ENCODE assay signal across 17 cellular contexts in genomic region chr17:47725446-47726109, GRCh38. TPM values are rescaled to one million over a fixed set of nuclear protein-coding genes. Genes with fewer than 3 reads are reported as not detected.
DNase-seq lines count a peak whose midpoint lies in the region; ATAC-seq and TF ChIP-seq lines count a peak whose summit lies in the region.
"Had no signal": no experiment of that assay in that cellular context is flagged by ENCODE, and none has a peak within 500 bp of the region (broad histone marks: within the 10 kb centered on the region; RNA-seq: fewer than 3 reads in every experiment).

No MANE protein-coding gene starts in this region.

- H3K9me3 ChIP-seq in H9 (ENCODE audit: control insufficient read depth, low read depth, low read length) (no peaks in the 10 kb centered on the region), neural progenitor cell (ENCODE audit: low read depth) (no peaks in the 10 kb centered on the region)
- no peaks in the 10 kb centered on the region for H3K9me3 ChIP-seq in effector memory CD4-positive, alpha-beta T cell (ENCODE audit: control insufficient read depth, low read length)
- H3K9me3 ChIP-seq: colonic mucosa, suprapubic skin had no signal

- no peak overlapping the region for H2BK12ac ChIP-seq in H9 (ENCODE audit: insufficient read length, low read depth, low read length)

- H3K27me3 ChIP-seq in H9 (ENCODE audit: insufficient read depth, low read length): no peaks in the 10 kb centered on the region
- H3K27me3 ChIP-seq in neural progenitor cell: peaks cover 38% of the 10 kb centered on the region
- no peaks in the 10 kb centered on the region for H3K27me3 ChIP-seq in effector memory CD4-positive, alpha-beta T cell (replicated peaks; ENCODE audit: control insufficient read depth, insufficient read depth, low read length, poor library complexity, severe bottlenecking)

- H3T11ph ChIP-seq in H9 (ENCODE audit: low read length): no peak overlapping the region

- H2BK20ac ChIP-seq in H9 (ENCODE audit: low read depth, low read length, poor library complexity, severe bottlenecking): no peak overlapping the region

- CTCF ChIA-PET in activated CD4-positive, alpha-beta T cell treated with anti-CD3 and anti-CD28 coated beads for 36 hours (lab: Charles Lee): interaction anchor here (0.6 to 2.0 kb wide), 6 partner anchors 18 to 100 kb away, joined by 3 to 7 read pairs (median 5); no protein-coding TSS in a partner anchor
- CTCF ChIA-PET in activated CD4-positive, alpha-beta T cell treated with anti-CD3 and anti-CD28 coated beads, Interleukin-2, amount 10 ng/mL, durations not matched to agents 7 days and 5 days (lab: Charles Lee): interaction anchor here (0.7 to 1.5 kb wide), 5 partner anchors 11 to 26 kb away, joined by 3 to 5 read pairs (median 3); no protein-coding TSS in a partner anchor

- H4K20me1 ChIP-seq in H9 (ENCODE audit: control insufficient read depth, insufficient read depth, insufficient read length) (no peaks in the 10 kb centered on the region), neural progenitor cell (ENCODE audit: low read depth) (no peaks in the 10 kb centered on the region)

- H3K79me1 ChIP-seq in H9 (ENCODE audit: insufficient read depth, low read depth, low read length, poor library complexity, severe bottlenecking): no peaks in the 10 kb centered on the region

- no peaks in the 10 kb centered on the region for H3K27me3 Mint-ChIP-seq in activated CD4-positive, alpha-beta T cell treated with anti-CD3 and anti-CD28 coated beads for 36 hours
- H3K27me3 Mint-ChIP-seq in activated CD4-positive, alpha-beta T cell treated with anti-CD3 and anti-CD28 coated beads, Interleukin-2, amount 10 ng/mL, durations not matched to agents 7 days and 5 days: no peaks in the 10 kb centered on the region
- H3K27me3 Mint-ChIP-seq in H9 (ENCODE audit: low read depth) (peaks cover 63% of the 10 kb centered on the region), neural progenitor cell (ENCODE audit: insufficient read depth, low read depth) (peaks cover 25% of the 10 kb centered on the region)

- no peak overlapping the region for H2AK5ac ChIP-seq in H9 (ENCODE audit: insufficient read length, low read length)

- H2BK120ac ChIP-seq in H9 (ENCODE audit: low read depth, low read length, poor library complexity, severe bottlenecking): no peak overlapping the region

- in situ Hi-C loops in astrocyte of the spinal cord (cut with HindIII; ENCODE audit: low sequenced_read_pairs): no loop called here

- intact Hi-C loops in activated CD4-positive, alpha-beta T cell treated with anti-CD3 and anti-CD28 coated beads for 36 hours (cut with DNase I, micrococcal nuclease): loop anchor here in 1 of 2 experiments (10.0 kb wide), 1 partner anchor 379 kb away; the partner anchor contains the start of genes CBX1 and SNX11

- H3K4me2 ChIP-seq in H9 (ENCODE audit: insufficient read depth, insufficient read length, low read length): no peak overlapping the region
- no peak overlapping the region for H3K4me2 ChIP-seq in neural progenitor cell

- no peaks in the 10 kb centered on the region for H3K9me3 Mint-ChIP-seq in activated CD4-positive, alpha-beta T cell treated with anti-CD3 and anti-CD28 coated beads for 36 hours (ENCODE audit: low read depth)
- H3K9me3 Mint-ChIP-seq in activated CD4-positive, alpha-beta T cell treated with anti-CD3 and anti-CD28 coated beads, Interleukin-2, amount 10 ng/mL, durations not matched to agents 7 days and 5 days: no peaks in the 10 kb centered on the region
- H3K9me3 Mint-ChIP-seq in H9 (no peaks in the 10 kb centered on the region), neural progenitor cell (no peaks in the 10 kb centered on the region)
- H3K9me3 Mint-ChIP-seq: T-cell had no signal

- H2AFZ ChIP-seq in H9 (ENCODE audit: low read length) (no peak overlapping the region), neural progenitor cell (replicated peaks) (no peak overlapping the region)

- H3F3A ChIP-seq in neural progenitor cell (ENCODE audit: low read depth): no peaks in the 10 kb centered on the region

- POLR2A ChIA-PET in activated CD4-positive, alpha-beta T cell treated with anti-CD3 and anti-CD28 coated beads for 36 hours (lab: Charles Lee): interaction anchor here (0.7 kb wide), 1 partner anchor 1689 kb away, joined by 3 read pairs; the partner anchor contains the start of gene PHB1
- POLR2A ChIA-PET in activated CD4-positive, alpha-beta T cell treated with anti-CD3 and anti-CD28 coated beads, Interleukin-2, amount 10 ng/mL, durations not matched to agents 7 days and 5 days (lab: Charles Lee): no interaction called here

- H3K27ac ChIP-seq in H9 (ENCODE audit: insufficient read length, low read depth, low read length): no peak overlapping the region
- H3K27ac ChIP-seq in neural progenitor cell: no peak overlapping the region
- no peak overlapping the region for H3K27ac ChIP-seq in effector memory CD4-positive, alpha-beta T cell (ENCODE audit: insufficient read depth, low read length, poor library complexity, severe bottlenecking)
- H3K27ac ChIP-seq: colonic mucosa, suprapubic skin had no signal

- no peak overlapping the region for H3K18ac ChIP-seq in H9 (ENCODE audit: insufficient read length, low read depth, low read length)

- H4K8ac ChIP-seq in H9 (replicated peaks; ENCODE audit: insufficient read length, low read depth, low read length): no peak overlapping the region

- no peaks in the 10 kb centered on the region for H3K36me3 Mint-ChIP-seq in activated CD4-positive, alpha-beta T cell treated with anti-CD3 and anti-CD28 coated beads for 36 hours (ENCODE audit: low read depth)
- no peaks in the 10 kb centered on the region for H3K36me3 Mint-ChIP-seq in activated CD4-positive, alpha-beta T cell treated with anti-CD3 and anti-CD28 coated beads, Interleukin-2, amount 10 ng/mL, durations not matched to agents 7 days and 5 days (ENCODE audit: low read depth)
- no peaks in the 10 kb centered on the region for H3K36me3 Mint-ChIP-seq in H9 (ENCODE audit: insufficient read depth in 1 of 3, low read depth in 3 of 3)
- H3K36me3 Mint-ChIP-seq in neural progenitor cell: no peaks in the 10 kb centered on the region
- H3K36me3 Mint-ChIP-seq: T-cell had no signal

- H3K4ac ChIP-seq in H9 (ENCODE audit: low read depth, low read length): no peak overlapping the region

- ATAC-seq in activated CD4-positive, alpha-beta T cell treated with anti-CD3 and anti-CD28 coated beads for 36 hours: no peak
- no peak for ATAC-seq in GM21825 (IDR thresholded peaks at IDR 0.05; ENCODE audit: unreplicated experiment)
- ATAC-seq: activated CD4-positive, CD25-positive, alpha-beta regulatory T cell treated with anti-CD3 and anti-CD28 coated beads, Interleukin-2, amount 50 U/mL, for 24 hours; T-cell had no signal

- no peak overlapping the region for H2BK5ac ChIP-seq in H9 (ENCODE audit: insufficient read length, low read length)

- H3K23me2 ChIP-seq in H9 (ENCODE audit: insufficient read length, low read depth, low read length, poor library complexity, severe bottlenecking): peaks cover 3% of the 10 kb centered on the region

- H3K79me2 ChIP-seq in H9 (ENCODE audit: insufficient read depth, low read length): no peaks in the 10 kb centered on the region
- no peaks in the 10 kb centered on the region for H3K79me2 ChIP-seq in neural progenitor cell (ENCODE audit: low read depth)

- H3K56ac ChIP-seq in H9 (ENCODE audit: insufficient read length, low read depth, low read length): no peak overlapping the region

- peak overlapping the region; percentile 52 for H3K27ac Mint-ChIP-seq in activated CD4-positive, alpha-beta T cell treated with anti-CD3 and anti-CD28 coated beads for 36 hours
- H3K27ac Mint-ChIP-seq in activated CD4-positive, alpha-beta T cell treated with anti-CD3 and anti-CD28 coated beads, Interleukin-2, amount 10 ng/mL, durations not matched to agents 7 days and 5 days: no peak overlapping the region
- no peak overlapping the region for H3K27ac Mint-ChIP-seq in H9
- no peak overlapping the region for H3K27ac Mint-ChIP-seq in neural progenitor cell
- H3K27ac Mint-ChIP-seq: progenitor cell of endocrine pancreas had no signal

- no peaks in the 10 kb centered on the region for H3K36me3 ChIP-seq in neural progenitor cell
- H3K36me3 ChIP-seq in effector memory CD4-positive, alpha-beta T cell (ENCODE audit: control insufficient read depth, insufficient read depth, low read length): no peaks in the 10 kb centered on the region
- H3K36me3 ChIP-seq: colonic mucosa, suprapubic skin had no signal

- TF ChIP-seq CTCF in H9 (conservative IDR thresholded peaks at IDR 0.05) (peak; percentile 33; the same call in 2 of the 3 replicates), astrocyte of the spinal cord (IDR thresholded peaks at IDR 0.05; ENCODE audit: low read depth, low read length) (peak; percentile 25), neural progenitor cell (IDR thresholded peaks at IDR 0.05) (peak; percentile 26)

- WGBS in H9 (ENCODE audit: extremely low coverage, insufficient read length, low lambda C conversion rate): no CpG with 5 or more reads among the region's 13 CpGs

- H3K14ac ChIP-seq in H9 (ENCODE audit: insufficient read depth, low read length): no peak overlapping the region

- H3K23ac ChIP-seq in H9 (ENCODE audit: insufficient read length, low read depth, low read length): no peak overlapping the region

- peaks cover 96% of the 10 kb centered on the region for H3K4me1 Mint-ChIP-seq in activated CD4-positive, alpha-beta T cell treated with anti-CD3 and anti-CD28 coated beads for 36 hours
- H3K4me1 Mint-ChIP-seq in activated CD4-positive, alpha-beta T cell treated with anti-CD3 and anti-CD28 coated beads, Interleukin-2, amount 10 ng/mL, durations not matched to agents 7 days and 5 days: peaks cover 70% of the 10 kb centered on the region
- H3K4me1 Mint-ChIP-seq in H9 (peaks cover 10 to 28% of the 10 kb centered on the region in 2 experiments), neural progenitor cell (peaks cover 9% of the 10 kb centered on the region)

- no peak overlapping the region for H2BK15ac ChIP-seq in H9 (ENCODE audit: low read depth, low read length)

- no peak overlapping the region for H3K4me3 ChIP-seq in astrocyte of the spinal cord (ENCODE audit: low read depth, low read length)
- no peak overlapping the region for H3K4me3 ChIP-seq in neural progenitor cell
- no peak overlapping the region for H3K4me3 ChIP-seq in effector memory CD4-positive, alpha-beta T cell (ENCODE audit: insufficient read depth, low read depth, low read length, poor library complexity, severe bottlenecking)
- H3K4me3 ChIP-seq: colonic mucosa, suprapubic skin had no signal

- DNase-seq in activated CD4-positive, alpha-beta T cell treated with anti-CD3 and anti-CD28 coated beads for 36 hours: peak; percentile 45
- DNase-seq in activated CD4-positive, alpha-beta T cell treated with anti-CD3 and anti-CD28 coated beads, Interleukin-2, amount 10 ng/mL, durations not matched to agents 7 days and 5 days: no peak
- DNase-seq in H9 (no peak), astrocyte of the spinal cord (ENCODE audit: low read depth, low spot score) (no peak), neural progenitor cell (ENCODE audit: low spot score) (no peak), NCI-H1105 (lab: John Stamatoyannopoulos, UW) (no peak)
- DNase-seq in effector memory CD4-positive, alpha-beta T cell: no peak
- DNase-seq: amygdala, colonic mucosa, NCI-H1694 treated with DMSO at 0.1 percent for 48 hours, T-cell had no signal

- H3K9ac ChIP-seq in H9 (ENCODE audit: extremely low read depth, insufficient read length, low read length): no peak overlapping the region
- H3K9ac ChIP-seq in neural progenitor cell: no peak overlapping the region

- H4K5ac ChIP-seq in H9 (ENCODE audit: insufficient read length, low read depth, low read length): no peak overlapping the region

- H4K91ac ChIP-seq in H9 (ENCODE audit: insufficient read length, low read depth, low read length): no peak overlapping the region

- no peak overlapping the region for H3K4me3 Mint-ChIP-seq in activated CD4-positive, alpha-beta T cell treated with anti-CD3 and anti-CD28 coated beads for 36 hours
- H3K4me3 Mint-ChIP-seq in activated CD4-positive, alpha-beta T cell treated with anti-CD3 and anti-CD28 coated beads, Interleukin-2, amount 10 ng/mL, durations not matched to agents 7 days and 5 days: no peak overlapping the region
- no peak overlapping the region for H3K4me3 Mint-ChIP-seq in H9
- H3K4me3 Mint-ChIP-seq in neural progenitor cell: no peak overlapping the region

- H3K4me1 ChIP-seq in H9 (ENCODE audit: insufficient read depth, low read length) (no peaks in the 10 kb centered on the region), neural progenitor cell (peaks cover 6% of the 10 kb centered on the region)
- H3K4me1 ChIP-seq in effector memory CD4-positive, alpha-beta T cell (ENCODE audit: control insufficient read depth, insufficient read depth, low read length, poor library complexity, severe bottlenecking): peaks cover 16% of the 10 kb centered on the region

RNA-seq across cellular contexts. Expression of gene TBX21, which starts 7.5 kb away (rescaled TPM):
- total RNA-seq in activated CD4-positive, alpha-beta T cell treated with anti-CD3 and anti-CD28 coated beads for 36 hours: 10 to 100 TPM; 73.4 to 76.8 TPM
- total RNA-seq in activated CD4-positive, alpha-beta T cell treated with anti-CD3 and anti-CD28 coated beads, Interleukin-2, amount 10 ng/mL, durations not matched to agents 7 days and 5 days: 10 to 100 TPM; 13.8 to 16.0 TPM
- not detected in 2 replicates for total RNA-seq in H9 (2021)
- 0.12 TPM in 1 of 2 replicates, not detected in the other for total RNA-seq in neural progenitor cell (ENCODE audit: low replicate concordance)
- total RNA-seq: A172, NCI-H460, progenitor cell of endocrine pancreas had no signal

RNA-seq across cellular contexts. Expression of gene TBKBP1, which starts 31.6 kb away (rescaled TPM):
- 10 to 100 TPM; 21.8 to 23.1 TPM for total RNA-seq in activated CD4-positive, alpha-beta T cell treated with anti-CD3 and anti-CD28 coated beads for 36 hours
- 1 to 10 TPM; 2.5 to 3.0 TPM for total RNA-seq in activated CD4-positive, alpha-beta T cell treated with anti-CD3 and anti-CD28 coated beads, Interleukin-2, amount 10 ng/mL, durations not matched to agents 7 days and 5 days
- total RNA-seq in H9 (2021) (33.2 and 33.6 TPM in 2 replicates), neural progenitor cell (ENCODE audit: low replicate concordance) (3.0 and 21.6 TPM in 2 replicates)

Comparison
In these comparisons a context has a peak if more than half of its experiments do, and no peak if none do; other contexts are left out.
1. RNA of gene TBX21, which starts 7.5 kb away (total RNA-seq): 73.4 to 76.8 TPM in activated CD4-positive, alpha-beta T cell treated with anti-CD3 and anti-CD28 coated beads for 36 hours and 13.8 to 16.0 TPM in activated CD4-positive, alpha-beta T cell treated with anti-CD3 and anti-CD28 coated beads, Interleukin-2, amount 10 ng/mL, durations not matched to agents 7 days and 5 days; not detected in H9 and 0.12 TPM in neural progenitor cell; every median in the first group is over 10 times any median in the second.
2. Peak in every context shown above with its lines, with median percentiles within 50 percentile points of each other: CTCF ChIP-seq.